Comparison of ENCODE assay signal across 1 cellular context in the genomic region with DNA sequence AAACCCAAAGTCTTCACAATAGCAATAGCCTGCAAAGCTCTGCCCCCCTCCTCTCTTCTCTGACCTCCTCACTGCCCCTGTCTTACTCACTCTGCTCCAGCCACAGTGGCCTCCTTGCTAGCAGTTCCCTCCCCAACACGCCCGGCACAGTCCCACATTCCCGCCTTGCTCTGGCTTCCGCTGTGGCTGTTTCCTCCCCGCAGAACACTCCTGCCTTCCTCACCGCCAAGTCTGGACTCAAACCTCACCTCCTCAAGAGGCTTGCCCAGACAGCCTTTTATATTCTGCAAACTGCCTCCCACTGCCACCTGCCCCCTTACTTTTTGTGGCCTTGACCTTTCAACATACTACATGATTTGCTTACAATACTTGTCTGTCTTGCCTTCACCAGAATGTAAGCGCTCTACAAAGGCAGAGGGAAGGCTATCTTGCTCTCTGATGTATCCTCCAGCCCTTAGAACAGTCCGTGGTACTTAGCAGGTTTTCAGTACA.
TF ChIP-seq lines count a peak whose summit lies in the region.

No MANE protein-coding gene starts in this region.

TF ChIP-seq in HepG2, 621 proteins besides CTCF, POLR2A, EP300 and RAD21 (continued from another document and continues in another):
- TF ChIP-seq, protein P1, sequence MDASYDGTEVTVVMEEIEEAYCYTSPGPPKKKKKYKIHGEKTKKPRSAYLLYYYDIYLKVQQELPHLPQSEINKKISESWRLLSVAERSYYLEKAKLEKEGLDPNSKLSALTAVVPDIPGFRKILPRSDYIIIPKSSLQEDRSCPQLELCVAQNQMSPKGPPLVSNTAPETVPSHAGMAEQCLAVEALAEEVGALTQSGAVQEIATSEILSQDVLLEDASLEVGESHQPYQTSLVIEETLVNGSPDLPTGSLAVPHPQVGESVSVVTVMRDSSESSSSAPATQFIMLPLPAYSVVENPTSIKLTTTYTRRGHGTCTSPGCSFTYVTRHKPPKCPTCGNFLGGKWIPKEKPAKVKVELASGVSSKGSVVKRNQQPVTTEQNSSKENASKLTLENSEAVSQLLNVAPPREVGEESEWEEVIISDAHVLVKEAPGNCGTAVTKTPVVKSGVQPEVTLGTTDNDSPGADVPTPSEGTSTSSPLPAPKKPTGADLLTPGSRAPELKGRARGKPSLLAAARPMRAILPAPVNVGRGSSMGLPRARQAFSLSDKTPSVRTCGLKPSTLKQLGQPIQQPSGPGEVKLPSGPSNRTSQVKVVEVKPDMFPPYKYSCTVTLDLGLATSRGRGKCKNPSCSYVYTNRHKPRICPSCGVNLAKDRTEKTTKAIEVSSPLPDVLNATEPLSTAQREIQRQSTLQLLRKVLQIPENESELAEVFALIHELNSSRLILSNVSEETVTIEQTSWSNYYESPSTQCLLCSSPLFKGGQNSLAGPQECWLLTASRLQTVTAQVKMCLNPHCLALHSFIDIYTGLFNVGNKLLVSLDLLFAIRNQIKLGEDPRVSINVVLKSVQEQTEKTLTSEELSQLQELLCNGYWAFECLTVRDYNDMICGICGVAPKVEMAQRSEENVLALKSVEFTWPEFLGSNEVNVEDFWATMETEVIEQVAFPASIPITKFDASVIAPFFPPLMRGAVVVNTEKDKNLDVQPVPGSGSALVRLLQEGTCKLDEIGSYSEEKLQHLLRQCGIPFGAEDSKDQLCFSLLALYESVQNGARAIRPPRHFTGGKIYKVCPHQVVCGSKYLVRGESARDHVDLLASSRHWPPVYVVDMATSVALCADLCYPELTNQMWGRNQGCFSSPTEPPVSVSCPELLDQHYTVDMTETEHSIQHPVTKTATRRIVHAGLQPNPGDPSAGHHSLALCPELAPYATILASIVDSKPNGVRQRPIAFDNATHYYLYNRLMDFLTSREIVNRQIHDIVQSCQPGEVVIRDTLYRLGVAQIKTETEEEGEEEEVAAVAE (CRISPR knock-in tag; IDR thresholded peaks at IDR 0.05; ENCODE audit: borderline replicate concordance) = no peak
- TF ChIP-seq, protein P2, sequence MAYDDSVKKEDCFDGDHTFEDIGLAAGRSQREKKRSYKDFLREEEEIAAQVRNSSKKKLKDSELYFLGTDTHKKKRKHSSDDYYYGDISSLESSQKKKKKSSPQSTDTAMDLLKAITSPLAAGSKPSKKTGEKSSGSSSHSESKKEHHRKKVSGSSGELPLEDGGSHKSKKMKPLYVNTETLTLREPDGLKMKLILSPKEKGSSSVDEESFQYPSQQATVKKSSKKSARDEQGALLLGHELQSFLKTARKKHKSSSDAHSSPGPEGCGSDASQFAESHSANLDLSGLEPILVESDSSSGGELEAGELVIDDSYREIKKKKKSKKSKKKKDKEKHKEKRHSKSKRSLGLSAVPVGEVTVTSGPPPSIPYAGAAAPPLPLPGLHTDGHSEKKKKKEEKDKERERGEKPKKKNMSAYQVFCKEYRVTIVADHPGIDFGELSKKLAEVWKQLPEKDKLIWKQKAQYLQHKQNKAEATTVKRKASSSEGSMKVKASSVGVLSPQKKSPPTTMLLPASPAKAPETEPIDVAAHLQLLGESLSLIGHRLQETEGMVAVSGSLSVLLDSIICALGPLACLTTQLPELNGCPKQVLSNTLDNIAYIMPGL (CRISPR knock-in tag; IDR thresholded peaks at IDR 0.05; ENCODE audit: borderline replicate concordance in 1 of 2, low read depth in 1 of 2) = no peak
- no peak for TF ChIP-seq TCF12 (IDR thresholded peaks at IDR 0.05)
- no peak for TF ChIP-seq TCF12 (CRISPR knock-in tag; IDR thresholded peaks at IDR 0.05)
- TF ChIP-seq ZNF883 (CRISPR knock-in tag; IDR thresholded peaks at IDR 0.05; ENCODE audit: not compliant biosample characterization) = no peak
- TF ChIP-seq, protein P3, sequence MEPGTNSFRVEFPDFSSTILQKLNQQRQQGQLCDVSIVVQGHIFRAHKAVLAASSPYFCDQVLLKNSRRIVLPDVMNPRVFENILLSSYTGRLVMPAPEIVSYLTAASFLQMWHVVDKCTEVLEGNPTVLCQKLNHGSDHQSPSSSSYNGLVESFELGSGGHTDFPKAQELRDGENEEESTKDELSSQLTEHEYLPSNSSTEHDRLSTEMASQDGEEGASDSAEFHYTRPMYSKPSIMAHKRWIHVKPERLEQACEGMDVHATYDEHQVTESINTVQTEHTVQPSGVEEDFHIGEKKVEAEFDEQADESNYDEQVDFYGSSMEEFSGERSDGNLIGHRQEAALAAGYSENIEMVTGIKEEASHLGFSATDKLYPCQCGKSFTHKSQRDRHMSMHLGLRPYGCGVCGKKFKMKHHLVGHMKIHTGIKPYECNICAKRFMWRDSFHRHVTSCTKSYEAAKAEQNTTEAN (CRISPR knock-in tag; conservative IDR thresholded peaks at IDR 0.05) = peak; percentile 6; the same call in 1 of the 2 replicates
- no peak for TF ChIP-seq JARID2 (CRISPR knock-in tag; IDR thresholded peaks at IDR 0.05; ENCODE audit: insufficient replicate concordance)
- TF ChIP-seq ZNF136 (CRISPR knock-in tag; IDR thresholded peaks at IDR 0.05; ENCODE audit: low read depth) = no peak
- TF ChIP-seq ZFP36L2 (CRISPR knock-in tag; IDR thresholded peaks at IDR 0.05) = no peak
- peak; percentile 83; the same call in 1 of the 2 replicates for TF ChIP-seq SNAPC2 (CRISPR knock-in tag; IDR thresholded peaks at IDR 0.05)
- no peak for TF ChIP-seq ZFP37 (CRISPR knock-in tag; IDR thresholded peaks at IDR 0.05; ENCODE audit: borderline replicate concordance)
- TF ChIP-seq, protein P4, sequence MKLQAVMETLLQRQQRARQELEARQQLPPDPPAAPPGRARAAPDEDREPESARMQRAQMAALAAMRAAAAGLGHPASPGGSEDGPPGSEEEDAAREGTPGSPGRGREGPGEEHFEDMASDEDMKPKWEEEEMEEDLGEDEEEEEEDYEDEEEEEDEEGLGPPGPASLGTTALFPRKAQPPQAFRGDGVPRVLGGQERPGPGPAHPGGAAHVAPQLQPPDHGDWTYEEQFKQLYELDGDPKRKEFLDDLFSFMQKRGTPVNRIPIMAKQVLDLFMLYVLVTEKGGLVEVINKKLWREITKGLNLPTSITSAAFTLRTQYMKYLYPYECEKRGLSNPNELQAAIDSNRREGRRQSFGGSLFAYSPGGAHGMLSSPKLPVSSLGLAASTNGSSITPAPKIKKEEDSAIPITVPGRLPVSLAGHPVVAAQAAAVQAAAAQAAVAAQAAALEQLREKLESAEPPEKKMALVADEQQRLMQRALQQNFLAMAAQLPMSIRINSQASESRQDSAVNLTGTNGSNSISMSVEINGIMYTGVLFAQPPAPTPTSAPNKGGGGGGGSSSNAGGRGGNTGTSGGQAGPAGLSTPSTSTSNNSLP (IDR thresholded peaks at IDR 0.05; ENCODE audit: low read depth, low read length) = no peak
- TF ChIP-seq SP4 (CRISPR knock-in tag; IDR thresholded peaks at IDR 0.05) = no peak; the same call in 1 of the 2 replicates
- TF ChIP-seq GFI1 (CRISPR knock-in tag; IDR thresholded peaks at IDR 0.05; ENCODE audit: borderline replicate concordance) = no peak
- no peak for TF ChIP-seq MBD4 (IDR thresholded peaks at IDR 0.05; ENCODE audit: borderline replicate concordance, low read length)
- TF ChIP-seq, protein P5, sequence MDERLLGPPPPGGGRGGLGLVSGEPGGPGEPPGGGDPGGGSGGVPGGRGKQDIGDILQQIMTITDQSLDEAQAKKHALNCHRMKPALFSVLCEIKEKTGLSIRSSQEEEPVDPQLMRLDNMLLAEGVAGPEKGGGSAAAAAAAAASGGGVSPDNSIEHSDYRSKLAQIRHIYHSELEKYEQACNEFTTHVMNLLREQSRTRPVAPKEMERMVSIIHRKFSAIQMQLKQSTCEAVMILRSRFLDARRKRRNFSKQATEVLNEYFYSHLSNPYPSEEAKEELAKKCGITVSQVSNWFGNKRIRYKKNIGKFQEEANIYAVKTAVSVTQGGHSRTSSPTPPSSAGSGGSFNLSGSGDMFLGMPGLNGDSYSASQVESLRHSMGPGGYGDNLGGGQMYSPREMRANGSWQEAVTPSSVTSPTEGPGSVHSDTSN (CRISPR knock-in tag; IDR thresholded peaks at IDR 0.05) = no peak
- TF ChIP-seq ZNF124 (CRISPR knock-in tag; IDR thresholded peaks at IDR 0.05) = no peak
- TF ChIP-seq, protein P6, sequence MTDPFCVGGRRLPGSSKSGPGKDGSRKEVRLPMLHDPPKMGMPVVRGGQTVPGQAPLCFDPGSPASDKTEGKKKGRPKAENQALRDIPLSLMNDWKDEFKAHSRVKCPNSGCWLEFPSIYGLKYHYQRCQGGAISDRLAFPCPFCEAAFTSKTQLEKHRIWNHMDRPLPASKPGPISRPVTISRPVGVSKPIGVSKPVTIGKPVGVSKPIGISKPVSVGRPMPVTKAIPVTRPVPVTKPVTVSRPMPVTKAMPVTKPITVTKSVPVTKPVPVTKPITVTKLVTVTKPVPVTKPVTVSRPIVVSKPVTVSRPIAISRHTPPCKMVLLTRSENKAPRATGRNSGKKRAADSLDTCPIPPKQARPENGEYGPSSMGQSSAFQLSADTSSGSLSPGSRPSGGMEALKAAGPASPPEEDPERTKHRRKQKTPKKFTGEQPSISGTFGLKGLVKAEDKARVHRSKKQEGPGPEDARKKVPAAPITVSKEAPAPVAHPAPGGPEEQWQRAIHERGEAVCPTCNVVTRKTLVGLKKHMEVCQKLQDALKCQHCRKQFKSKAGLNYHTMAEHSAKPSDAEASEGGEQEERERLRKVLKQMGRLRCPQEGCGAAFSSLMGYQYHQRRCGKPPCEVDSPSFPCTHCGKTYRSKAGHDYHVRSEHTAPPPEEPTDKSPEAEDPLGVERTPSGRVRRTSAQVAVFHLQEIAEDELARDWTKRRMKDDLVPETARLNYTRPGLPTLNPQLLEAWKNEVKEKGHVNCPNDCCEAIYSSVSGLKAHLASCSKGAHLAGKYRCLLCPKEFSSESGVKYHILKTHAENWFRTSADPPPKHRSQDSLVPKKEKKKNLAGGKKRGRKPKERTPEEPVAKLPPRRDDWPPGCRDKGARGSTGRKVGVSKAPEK (CRISPR knock-in tag; IDR thresholded peaks at IDR 0.05; ENCODE audit: borderline replicate concordance) = 0 out of 2 replicates have a peak, but pooled peaks have one; percentile 7
- no peak for TF ChIP-seq JUNB (CRISPR knock-in tag; IDR thresholded peaks at IDR 0.05; ENCODE audit: borderline replicate concordance)
- TF ChIP-seq, protein P7, sequence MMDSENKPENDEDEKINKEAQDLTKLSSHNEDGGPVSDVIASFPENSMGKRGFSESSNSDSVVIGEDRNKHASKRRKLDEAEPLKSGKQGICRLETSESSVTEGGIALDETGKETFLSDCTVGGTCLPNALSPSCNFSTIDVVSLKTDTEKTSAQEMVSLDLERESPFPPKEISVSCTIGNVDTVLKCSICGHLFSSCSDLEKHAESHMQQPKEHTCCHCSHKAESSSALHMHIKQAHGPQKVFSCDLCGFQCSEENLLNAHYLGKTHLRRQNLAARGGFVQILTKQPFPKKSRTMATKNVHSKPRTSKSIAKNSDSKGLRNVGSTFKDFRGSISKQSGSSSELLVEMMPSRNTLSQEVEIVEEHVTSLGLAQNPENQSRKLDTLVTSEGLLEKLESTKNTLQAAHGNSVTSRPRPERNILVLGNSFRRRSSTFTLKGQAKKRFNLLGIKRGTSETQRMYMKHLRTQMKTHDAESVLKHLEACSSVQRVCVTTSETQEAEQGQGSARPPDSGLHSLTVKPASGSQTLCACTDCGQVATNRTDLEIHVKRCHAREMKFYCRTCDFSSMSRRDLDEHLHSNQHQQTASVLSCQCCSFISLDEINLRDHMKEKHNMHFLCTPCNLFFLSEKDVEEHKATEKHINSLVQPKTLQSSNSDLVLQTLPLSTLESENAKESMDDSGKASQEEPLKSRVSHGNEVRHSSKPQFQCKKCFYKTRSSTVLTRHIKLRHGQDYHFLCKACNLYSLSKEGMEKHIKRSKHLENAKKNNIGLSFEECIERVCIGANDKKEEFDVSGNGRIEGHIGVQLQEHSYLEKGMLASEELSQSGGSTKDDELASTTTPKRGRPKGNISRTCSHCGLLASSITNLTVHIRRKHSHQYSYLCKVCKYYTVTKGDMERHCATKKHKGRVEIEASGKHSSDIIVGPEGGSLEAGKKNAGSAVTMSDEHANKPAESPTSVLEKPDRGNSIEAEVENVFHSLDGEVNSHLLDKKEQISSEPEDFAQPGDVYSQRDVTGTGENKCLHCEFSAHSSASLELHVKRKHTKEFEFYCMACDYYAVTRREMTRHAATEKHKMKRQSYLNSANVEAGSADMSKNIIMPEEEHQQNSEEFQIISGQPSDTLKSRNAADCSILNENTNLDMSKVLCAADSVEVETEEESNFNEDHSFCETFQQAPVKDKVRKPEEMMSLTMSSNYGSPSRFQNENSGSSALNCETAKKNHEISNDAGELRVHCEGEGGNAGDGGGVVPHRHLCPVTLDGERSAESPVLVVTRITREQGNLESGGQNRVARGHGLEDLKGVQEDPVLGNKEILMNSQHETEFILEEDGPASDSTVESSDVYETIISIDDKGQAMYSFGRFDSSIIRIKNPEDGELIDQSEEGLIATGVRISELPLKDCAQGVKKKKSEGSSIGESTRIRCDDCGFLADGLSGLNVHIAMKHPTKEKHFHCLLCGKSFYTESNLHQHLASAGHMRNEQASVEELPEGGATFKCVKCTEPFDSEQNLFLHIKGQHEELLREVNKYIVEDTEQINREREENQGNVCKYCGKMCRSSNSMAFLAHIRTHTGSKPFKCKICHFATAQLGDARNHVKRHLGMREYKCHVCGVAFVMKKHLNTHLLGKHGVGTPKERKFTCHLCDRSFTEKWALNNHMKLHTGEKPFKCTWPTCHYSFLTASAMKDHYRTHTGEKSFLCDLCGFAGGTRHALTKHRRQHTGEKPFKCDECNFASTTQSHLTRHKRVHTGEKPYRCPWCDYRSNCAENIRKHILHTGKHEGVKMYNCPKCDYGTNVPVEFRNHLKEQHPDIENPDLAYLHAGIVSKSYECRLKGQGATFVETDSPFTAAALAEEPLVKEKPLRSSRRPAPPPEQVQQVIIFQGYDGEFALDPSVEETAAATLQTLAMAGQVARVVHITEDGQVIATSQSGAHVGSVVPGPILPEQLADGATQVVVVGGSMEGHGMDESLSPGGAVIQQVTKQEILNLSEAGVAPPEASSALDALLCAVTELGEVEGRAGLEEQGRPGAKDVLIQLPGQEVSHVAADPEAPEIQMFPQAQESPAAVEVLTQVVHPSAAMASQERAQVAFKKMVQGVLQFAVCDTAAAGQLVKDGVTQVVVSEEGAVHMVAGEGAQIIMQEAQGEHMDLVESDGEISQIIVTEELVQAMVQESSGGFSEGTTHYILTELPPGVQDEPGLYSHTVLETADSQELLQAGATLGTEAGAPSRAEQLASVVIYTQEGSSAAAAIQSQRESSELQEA (CRISPR knock-in tag; IDR thresholded peaks at IDR 0.05; ENCODE audit: not compliant biosample characterization) = no peak
- TF ChIP-seq, protein P8, sequence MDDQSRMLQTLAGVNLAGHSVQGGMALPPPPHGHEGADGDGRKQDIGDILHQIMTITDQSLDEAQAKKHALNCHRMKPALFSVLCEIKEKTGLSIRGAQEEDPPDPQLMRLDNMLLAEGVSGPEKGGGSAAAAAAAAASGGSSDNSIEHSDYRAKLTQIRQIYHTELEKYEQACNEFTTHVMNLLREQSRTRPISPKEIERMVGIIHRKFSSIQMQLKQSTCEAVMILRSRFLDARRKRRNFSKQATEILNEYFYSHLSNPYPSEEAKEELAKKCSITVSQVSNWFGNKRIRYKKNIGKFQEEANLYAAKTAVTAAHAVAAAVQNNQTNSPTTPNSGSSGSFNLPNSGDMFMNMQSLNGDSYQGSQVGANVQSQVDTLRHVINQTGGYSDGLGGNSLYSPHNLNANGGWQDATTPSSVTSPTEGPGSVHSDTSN (CRISPR knock-in tag; IDR thresholded peaks at IDR 0.05; ENCODE audit: borderline replicate concordance) = 0 out of 2 replicates have a peak, but pooled peaks have one; percentile 14
- TF ChIP-seq ZNF34 (CRISPR knock-in tag; IDR thresholded peaks at IDR 0.05; ENCODE audit: borderline replicate concordance) = no peak
- no peak for TF ChIP-seq TCF7 (IDR thresholded peaks at IDR 0.05; ENCODE audit: low read depth)
- TF ChIP-seq, protein P9, sequence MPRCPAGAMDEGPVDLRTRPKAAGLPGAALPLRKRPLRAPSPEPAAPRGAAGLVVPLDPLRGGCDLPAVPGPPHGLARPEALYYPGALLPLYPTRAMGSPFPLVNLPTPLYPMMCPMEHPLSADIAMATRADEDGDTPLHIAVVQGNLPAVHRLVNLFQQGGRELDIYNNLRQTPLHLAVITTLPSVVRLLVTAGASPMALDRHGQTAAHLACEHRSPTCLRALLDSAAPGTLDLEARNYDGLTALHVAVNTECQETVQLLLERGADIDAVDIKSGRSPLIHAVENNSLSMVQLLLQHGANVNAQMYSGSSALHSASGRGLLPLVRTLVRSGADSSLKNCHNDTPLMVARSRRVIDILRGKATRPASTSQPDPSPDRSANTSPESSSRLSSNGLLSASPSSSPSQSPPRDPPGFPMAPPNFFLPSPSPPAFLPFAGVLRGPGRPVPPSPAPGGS (CRISPR knock-in tag; IDR thresholded peaks at IDR 0.05) = peak; percentile 14; the same call in 1 of the 2 replicates
- no peak for TF ChIP-seq CBFB (CRISPR knock-in tag; IDR thresholded peaks at IDR 0.05)
